Comparison of ENCODE assay signal across 9 cellular contexts in the genomic region with DNA sequence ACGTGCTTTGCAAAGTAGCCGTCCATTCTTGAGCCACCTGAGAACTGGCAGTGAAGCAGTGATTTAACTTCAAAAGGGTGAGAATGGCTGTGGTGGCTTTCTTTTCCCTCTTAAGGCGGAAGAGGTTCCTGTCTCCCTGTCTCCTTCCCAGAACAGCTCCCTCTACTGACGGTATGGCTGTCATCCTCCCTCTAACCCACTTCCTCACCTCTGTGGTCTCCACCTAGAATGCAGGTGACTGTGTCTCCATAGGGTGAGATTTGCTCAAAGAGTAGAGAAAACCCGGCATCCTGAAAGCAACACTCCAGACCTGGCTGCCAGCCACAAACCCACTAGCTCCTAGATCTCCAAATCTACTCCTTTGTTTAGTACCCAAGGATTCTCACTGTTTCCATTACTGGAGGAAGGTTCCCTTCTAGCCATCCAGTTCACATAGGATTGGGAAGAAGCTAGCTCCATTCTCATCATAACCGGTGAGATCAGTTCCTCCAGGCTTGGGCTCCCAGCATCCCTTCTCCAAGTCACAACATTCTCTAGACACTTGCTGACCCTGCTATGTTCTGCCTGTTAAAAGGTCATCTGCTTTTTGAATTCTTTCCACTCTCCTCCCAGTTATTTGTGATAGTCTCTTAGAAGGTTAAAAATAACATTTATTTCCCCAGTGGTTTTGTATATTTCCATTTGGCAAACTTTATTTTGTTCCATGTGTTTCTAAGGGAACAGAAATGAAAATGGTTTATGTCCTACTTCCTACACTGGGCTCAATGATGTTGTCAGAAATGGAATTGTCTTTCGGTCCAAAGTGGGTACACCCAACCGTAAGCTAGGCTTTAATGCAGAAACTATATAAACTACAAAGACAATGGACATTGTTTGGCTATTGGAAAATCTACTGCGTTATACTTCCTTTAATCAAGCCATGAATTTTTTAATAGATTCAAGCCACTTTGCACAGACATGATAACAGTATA.
DNase-seq lines count a peak whose midpoint lies in the region; ATAC-seq and TF ChIP-seq lines count a peak whose summit lies in the region.
"Had no signal": no experiment of that assay in that cellular context is flagged by ENCODE, and none has a peak within 500 bp of the region (broad histone marks: within the 10 kb centered on the region; RNA-seq: fewer than 3 reads in every experiment).

No MANE protein-coding gene starts in this region.

- H3K36me3 Mint-ChIP-seq in T-helper 2 cell treated with Interferon-gamma antibody and Interleukin-4, amounts not matched to agents 5 μg/mL and 100 μg/mL, for 36 hours (ENCODE audit: low read depth), result peaks cover 2% of the 10 kb centered on the region

- H3K36me3 ChIP-seq in A673 (ENCODE audit: insufficient read depth, low read length, poor library complexity, severe bottlenecking) (no peaks in the 10 kb centered on the region), upper lobe of right lung (no peaks in the 10 kb centered on the region)

- H3K4me3 ChIP-seq in A673 (ENCODE audit: low read depth, low read length, poor library complexity, severe bottlenecking) (no peak overlapping the region), upper lobe of right lung (no peak overlapping the region)

- DNase-seq in A673 (ENCODE audit: low spot score) (peak; percentile 42), GM10266 (ENCODE audit: extremely low spot score) (no peak), iPS DF 4.7 (ENCODE audit: extremely low read depth, low spot score) (peak; percentile 74), upper lobe of right lung (no peak), EL (no peak), AG08395 (ENCODE audit: low spot score) (no peak)
- DNase-seq in T-helper 2 cell treated with Interferon-gamma antibody and Interleukin-4, amounts not matched to agents 5 μg/mL and 100 μg/mL, for 36 hours (ENCODE audit: low spot score), result no peak
- DNase-seq in stimulated activated CD4-positive, alpha-beta T cell treated with anti-CD3 and anti-CD28 coated beads, Interleukin-4, amount 100 ng/mL, for 1 hour, result no peak

- BruUV-seq in A673 (replicated peaks; lab: Mats Ljungman, UMichigan), result no TSS peak

- intact Hi-C loops in A673 (cut with micrococcal nuclease; ENCODE audit: unreplicated experiment), result loop anchor here (5.0 kb wide), 1 partner anchor 39 kb away; no protein-coding TSS in a partner anchor
- intact Hi-C loops in upper lobe of right lung (cut with DNase I), result no loop called here

- no peak overlapping the region for H3K27ac ChIP-seq in A673 (ENCODE audit: low read depth, low read length, poor library complexity, severe bottlenecking)
- peak overlapping the region; percentile 60 for H3K27ac ChIP-seq in upper lobe of right lung

- POLR2A ChIA-PET in A673 (lab: Charles Lee; ENCODE audit: low non-redundant PET), result no interaction called here

- H3K4me1 Mint-ChIP-seq in T-helper 2 cell treated with Interferon-gamma antibody and Interleukin-4, amounts not matched to agents 5 μg/mL and 100 μg/mL, for 36 hours (ENCODE audit: low read depth), result peaks cover 33% of the 10 kb centered on the region

- no peaks in the 10 kb centered on the region for H3K27me3 ChIP-seq in A673 (replicated peaks; ENCODE audit: insufficient read depth, low read depth, low read length, poor library complexity)
- H3K27me3 ChIP-seq in upper lobe of right lung, result no peaks in the 10 kb centered on the region

- H3K9me3 ChIP-seq in A673 (ENCODE audit: low read depth, low read length, poor library complexity, severe bottlenecking) (no peaks in the 10 kb centered on the region), upper lobe of right lung (no peaks in the 10 kb centered on the region)

- H3K4me1 ChIP-seq in A673 (ENCODE audit: insufficient read depth, low read length, poor library complexity, severe bottlenecking) (peaks cover 11% of the 10 kb centered on the region), upper lobe of right lung (peaks cover 23% of the 10 kb centered on the region)

- peak overlapping the region; percentile 75 for H3K27ac Mint-ChIP-seq in T-helper 2 cell treated with Interferon-gamma antibody and Interleukin-4, amounts not matched to agents 5 μg/mL and 100 μg/mL, for 36 hours

- H3K4me3 Mint-ChIP-seq in T-helper 2 cell treated with Interferon-gamma antibody and Interleukin-4, amounts not matched to agents 5 μg/mL and 100 μg/mL, for 36 hours, result peak overlapping the region; percentile 38

- no peaks in the 10 kb centered on the region for H3K9me3 Mint-ChIP-seq in T-helper 2 cell treated with Interferon-gamma antibody and Interleukin-4, amounts not matched to agents 5 μg/mL and 100 μg/mL, for 36 hours
- H3K9me3 Mint-ChIP-seq: stimulated activated naive CD8-positive, alpha-beta T cell treated with anti-CD3 and anti-CD28 coated beads, Interleukin-15, amount 100 ng/mL, for 72 hours had no signal

- H3K27me3 Mint-ChIP-seq in T-helper 2 cell treated with Interferon-gamma antibody and Interleukin-4, amounts not matched to agents 5 μg/mL and 100 μg/mL, for 36 hours (ENCODE audit: low read depth), result no peaks in the 10 kb centered on the region
- H3K27me3 Mint-ChIP-seq: stimulated activated naive CD8-positive, alpha-beta T cell treated with anti-CD3 and anti-CD28 coated beads, Interleukin-15, amount 100 ng/mL, for 72 hours had no signal

- CTCF ChIA-PET in A673 (lab: Charles Lee), result no interaction called here

- TF ChIP-seq CTCF in A673 (conservative IDR thresholded peaks at IDR 0.05; ENCODE audit: low read depth, low read length) (peak; percentile 66), GM10266 (IDR thresholded peaks at IDR 0.05; ENCODE audit: control insufficient read depth, insufficient read depth, low read depth, missing control alignments) (peak; percentile 45), upper lobe of right lung (IDR thresholded peaks at IDR 0.05) (peak; percentile 43)

- ATAC-seq in upper lobe of right lung, result peak; percentile 14
- ATAC-seq: stimulated activated naive CD8-positive, alpha-beta T cell treated with anti-CD3 and anti-CD28 coated beads, Interleukin-15, amount 100 ng/mL, for 72 hours had no signal

Comparison
In these comparisons a context has a peak if more than half of its experiments do, and no peak if none do; other contexts are left out.
1. DNase-seq: peak in A673 (single experiment) and iPS DF 4.7 (single experiment); none in GM10266 (single experiment), T-helper 2 cell treated with Interferon-gamma antibody and Interleukin-4, amounts not matched to agents 5 μg/mL and 100 μg/mL, for 36 hours (single experiment), upper lobe of right lung (single experiment), EL (single experiment), stimulated activated CD4-positive, alpha-beta T cell treated with anti-CD3 and anti-CD28 coated beads, Interleukin-4, amount 100 ng/mL, for 1 hour (single experiment) and AG08395 (single experiment).
2. Peak in every context shown above with its lines, with median percentiles within 50 percentile points of each other: CTCF ChIP-seq.